In genomic region chr6:139109558-139109957, GRCh38 we compare ENCODE assay signal across 9 cellular contexts. TPM values are rescaled to one million over a fixed set of nuclear protein-coding genes. Genes with fewer than 3 reads are reported as not detected.
DNase-seq lines count a peak whose midpoint lies in the region; ATAC-seq and TF ChIP-seq lines count a peak whose summit lies in the region.
"Had no signal": no experiment of that assay in that cellular context is flagged by ENCODE, and none has a peak within 500 bp of the region (broad histone marks: within the 10 kb centered on the region; RNA-seq: fewer than 3 reads in every experiment).

No MANE protein-coding gene starts in this region.

- TF ChIP-seq CTCF in GM10266 (IDR thresholded peaks at IDR 0.05; ENCODE audit: control insufficient read depth, insufficient read depth, low read depth, missing control alignments) (peak; percentile 24), LNCaP clone FGC (IDR thresholded peaks at IDR 0.05; ENCODE audit: control insufficient read depth, extremely low read depth, insufficient read depth) (peak; percentile 27)

- H3K27me3 Mint-ChIP-seq in activated naive CD4-positive, alpha-beta T cell treated with anti-CD3 and anti-CD28 coated beads for 36 hours (ENCODE audit: low read depth) = no peaks in the 10 kb centered on the region

- ATAC-seq in HG02852 (IDR thresholded peaks at IDR 0.05; ENCODE audit: unreplicated experiment) (no peak), HG03108 (IDR thresholded peaks at IDR 0.05; ENCODE audit: unreplicated experiment) (no peak)

- CTCF ChIA-PET in activated naive CD4-positive, alpha-beta T cell treated with anti-CD3 and anti-CD28 coated beads for 36 hours (lab: Charles Lee) = interaction anchor here (0.6 to 1.2 kb wide), 3 partner anchors 46 to 50 kb away, joined by 3 to 4 read pairs (median 3); no protein-coding TSS in a partner anchor

- intact Hi-C loops in activated naive CD4-positive, alpha-beta T cell treated with anti-CD3 and anti-CD28 coated beads for 36 hours (cut with micrococcal nuclease) = loop anchor here (2.0 kb wide), 1 partner anchor 121 kb away; the partner anchor contains the start of gene REPS1

- DNase-seq in GM10266 (ENCODE audit: extremely low spot score) (no peak), LNCaP clone FGC (ENCODE audit: low read depth) (no peak), myocyte (ENCODE audit: low read depth) (peak; percentile 33), C1 segment of cervical spinal cord (lab: John Stamatoyannopoulos, UW) (no peak)
- DNase-seq in activated naive CD4-positive, alpha-beta T cell treated with anti-CD3 and anti-CD28 coated beads for 36 hours = peak; percentile 71
- DNase-seq in effector CD8-positive, alpha-beta T cell (lab: John Stamatoyannopoulos, UW) = no peak

- H3K4me3 Mint-ChIP-seq in activated naive CD4-positive, alpha-beta T cell treated with anti-CD3 and anti-CD28 coated beads for 36 hours = no peak overlapping the region

- no peaks in the 10 kb centered on the region for H3K36me3 Mint-ChIP-seq in activated naive CD4-positive, alpha-beta T cell treated with anti-CD3 and anti-CD28 coated beads for 36 hours (ENCODE audit: low read depth)

- peaks cover 48% of the 10 kb centered on the region for H3K4me1 Mint-ChIP-seq in activated naive CD4-positive, alpha-beta T cell treated with anti-CD3 and anti-CD28 coated beads for 36 hours (ENCODE audit: low read depth)

- no peak overlapping the region for H3K27ac Mint-ChIP-seq in activated naive CD4-positive, alpha-beta T cell treated with anti-CD3 and anti-CD28 coated beads for 36 hours

- H3K4me3 ChIP-seq in LNCaP clone FGC (ENCODE audit: low read depth, low read length) = no peak overlapping the region
- H3K4me3 ChIP-seq: thoracic aorta had no signal

- H3K9me3 Mint-ChIP-seq in activated naive CD4-positive, alpha-beta T cell treated with anti-CD3 and anti-CD28 coated beads for 36 hours = peaks cover 2% of the 10 kb centered on the region

RNA-seq across cellular contexts. Expression of gene HECA, which starts 25.3 kb away (rescaled TPM):
- total RNA-seq in activated naive CD4-positive, alpha-beta T cell treated with anti-CD3 and anti-CD28 coated beads for 36 hours = 10 to 100 TPM; 61.1 to 61.2 TPM
- 15.0 and 15.6 TPM in 2 replicates for total RNA-seq in myocyte
- 4.8 TPM for polyA plus RNA-seq in myocyte (2012)

Comparison
In these comparisons a context has a peak if more than half of its experiments do, and no peak if none do; other contexts are left out.
1. DNase-seq: peak in activated naive CD4-positive, alpha-beta T cell treated with anti-CD3 and anti-CD28 coated beads for 36 hours (single experiment) and myocyte (single experiment); none in GM10266 (single experiment), LNCaP clone FGC (single experiment), effector CD8-positive, alpha-beta T cell (single experiment) and C1 segment of cervical spinal cord (0 of 14).